Comparison of ENCODE assay signal across 32 cellular contexts in the genomic region with DNA sequence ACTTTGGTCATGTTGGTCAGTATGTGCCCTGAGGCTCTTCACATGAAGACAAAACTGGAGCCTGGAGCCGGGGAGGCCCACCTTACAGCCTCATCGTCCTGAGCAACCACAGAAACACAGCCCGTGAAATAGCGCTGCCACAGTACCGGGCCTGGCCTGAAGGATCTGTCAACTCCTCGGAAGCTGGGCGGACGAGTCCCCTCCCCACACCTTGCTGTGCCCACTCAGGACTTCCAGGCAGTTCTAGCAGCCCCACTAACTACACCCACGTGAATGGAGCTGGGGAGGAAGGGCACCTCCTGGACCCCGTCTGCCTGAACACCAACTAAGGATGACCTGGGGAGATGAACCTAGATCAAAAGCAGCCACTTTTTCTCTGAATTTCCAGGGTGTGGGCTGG. TPM values are rescaled to one million over a fixed set of nuclear protein-coding genes. Genes with fewer than 3 reads are reported as not detected.
A peak's percentile ranks its signal among the peaks of the same experiment; 100 is the strongest.
DNase-seq lines count a peak whose midpoint lies in the region; ATAC-seq, FAIRE-seq and TF ChIP-seq lines count a peak whose summit lies in the region.
"Had no signal": no experiment of that assay in that cellular context is flagged by ENCODE, and none has a peak within 500 bp of the region (broad histone marks: within the 10 kb centered on the region; RNA-seq: fewer than 3 reads in every experiment).

No MANE protein-coding gene starts in this region.

- WGBS in H9 (ENCODE audit: extremely low coverage, insufficient read length, low lambda C conversion rate) = no CpG with 5 or more reads among the region's 10 CpGs
- WGBS in GM12878 (ENCODE audit: insufficient coverage, insufficient replicate concordance, low lambda C conversion rate, missing lambda C conversion rate) = 86% methylated on average over 10 of the region's 10 CpGs
- WGBS in mesendoderm (ENCODE audit: extremely low coverage, insufficient coverage, low lambda C conversion rate) = no CpG with 5 or more reads among the region's 10 CpGs

- H3K9me3 ChIP-seq in H9 (ENCODE audit: control insufficient read depth, low read depth, low read length) (no peaks in the 10 kb centered on the region), GM12878 (replicated peaks; ENCODE audit: control insufficient read depth, insufficient read depth, low read length) (no peaks in the 10 kb centered on the region)
- H3K9me3 ChIP-seq: SJCRH30 had no signal

- SMC1A ChIA-PET in GM12878 (lab: Charles Lee; ENCODE audit: uncharacterized antibody, unreplicated experiment) = interaction anchor here (0.7 to 2.9 kb wide), 9 partner anchors 11 to 895 kb away, joined by 3 to 10 read pairs (median 3); no protein-coding TSS in a partner anchor

- H2AK5ac ChIP-seq in H9 (ENCODE audit: insufficient read length, low read length) (no peak overlapping the region), mesendoderm (ENCODE audit: low read length) (no peak overlapping the region)

- peak; percentile 52 for DNase-seq in activated CD8-positive, alpha-beta memory T cell treated with anti-CD3 and anti-CD28 coated beads for 24 hours
- no peak for DNase-seq in activated CD8-positive, alpha-beta memory T cell treated with anti-CD3 and anti-CD28 coated beads, Interleukin-2, amount 10 ng/mL, durations not matched to agents 7 days and 5 days
- DNase-seq in H9 (no peak), GM12878 (ENCODE audit: low read depth, low spot score) (no peak), mesendoderm (peak; percentile 43), SW480 (ENCODE audit: low spot score) (no peak)
- DNase-seq: Calu3, DMS153, DND-41, GM23248, HCEC 1CT, KBM-7, MV-4-11, NCI-H1417, NCI-H1694, NCI-H2029 treated with DMSO at 0.1 percent for 48 hours, NCI-H446 treated with DMSO at 0.1 percent for 48 hours, NCI-H526 treated with DMSO at 0.1 percent for 48 hours, PC-9, SJCRH30 had no signal

- ATAC-seq in activated CD8-positive, alpha-beta memory T cell treated with anti-CD3 and anti-CD28 coated beads, Interleukin-2, amount 10 ng/mL, durations not matched to agents 7 days and 5 days = no peak
- ATAC-seq in GM12878 = no peak
- ATAC-seq in HG03378 (IDR thresholded peaks at IDR 0.05; ENCODE audit: unreplicated experiment) = no peak
- ATAC-seq in HG02623 (IDR thresholded peaks at IDR 0.05; ENCODE audit: unreplicated experiment) = no peak
- ATAC-seq: Right ventricle myocardium inferior, SK-N-SH treated with all-trans-retinoic acid at 6 μM for 48 hours had no signal

- H3K27me3 ChIP-seq in H9 (ENCODE audit: insufficient read depth, low read length) (no peaks in the 10 kb centered on the region), GM12878 (replicated peaks in 1 of 2; ENCODE audit: control insufficient read depth in 2 of 2, insufficient read depth in 2 of 2, low read length in 1 of 2) (no peaks in the 10 kb centered on the region), mesendoderm (ENCODE audit: insufficient read depth, low read length, poor library complexity) (no peaks in the 10 kb centered on the region)
- H3K27me3 ChIP-seq: SJCRH30 had no signal

- H3K56ac ChIP-seq in H9 (ENCODE audit: insufficient read length, low read depth, low read length) = no peak overlapping the region
- no peak overlapping the region for H3K56ac ChIP-seq in mesendoderm (ENCODE audit: low read length)

- no peak overlapping the region for H4K8ac ChIP-seq in H9 (replicated peaks; ENCODE audit: insufficient read length, low read depth, low read length)
- H4K8ac ChIP-seq in mesendoderm (ENCODE audit: low read depth, low read length) = no peak overlapping the region

- H2BK15ac ChIP-seq in H9 (ENCODE audit: low read depth, low read length) = no peak overlapping the region
- H2BK15ac ChIP-seq in mesendoderm (replicated peaks; ENCODE audit: low read depth) = no peak overlapping the region

- H3K18ac ChIP-seq in H9 (ENCODE audit: insufficient read length, low read depth, low read length) = no peak overlapping the region
- H3K18ac ChIP-seq in mesendoderm (ENCODE audit: low read length) = no peak overlapping the region

- H2BK12ac ChIP-seq in H9 (ENCODE audit: insufficient read length, low read depth, low read length) = peak overlapping the region; percentile 40

- H2BK120ac ChIP-seq in H9 (ENCODE audit: low read depth, low read length, poor library complexity, severe bottlenecking) (no peak overlapping the region), mesendoderm (ENCODE audit: low read depth, low read length) (no peak overlapping the region)

- H3K36me3 ChIP-seq in GM12878 (ENCODE audit: control insufficient read depth in 2 of 2, insufficient read depth in 2 of 2, low read length in 1 of 2) (peaks cover 2 to 3% of the 10 kb centered on the region in 2 experiments; a peak in 2 of 4 replicates), mesendoderm (ENCODE audit: control insufficient read depth, insufficient read depth, low read length) (no peaks in the 10 kb centered on the region)

- TF ChIP-seq CTCF in H9 (conservative IDR thresholded peaks at IDR 0.05) (no peak), GM12878 (IDR thresholded peaks at IDR 0.05 in 2 of 3, conservative IDR thresholded peaks at IDR 0.05 in 1 of 3; ENCODE audit: control insufficient read depth in 2 of 3, extremely low read depth in 1 of 3, insufficient read depth in 1 of 3, low read depth in 3 of 3, low read length in 3 of 3) (no peak)

- H3K14ac ChIP-seq in H9 (ENCODE audit: insufficient read depth, low read length) = no peak overlapping the region

- peak; percentile 57 for TF ChIP-seq POLR2A in GM12878 (IDR thresholded peaks at IDR 0.05; ENCODE audit: low read depth, low read length)

- H3T11ph ChIP-seq in H9 (ENCODE audit: low read length) = no peak overlapping the region

- FAIRE-seq in GM12878 (lab: Jason Lieb, UNC) = no peak
- FAIRE-seq: GM18507 had no signal

- H3K27ac ChIP-seq in H9 (ENCODE audit: insufficient read length, low read depth, low read length) (no peak overlapping the region), GM12878 (ENCODE audit: control insufficient read depth, insufficient read depth) (no peak overlapping the region), mesendoderm (ENCODE audit: low read depth, low read length) (no peak overlapping the region)
- H3K27ac ChIP-seq: 22Rv1, C4-2B, GM23248, HL-60, PC-9, SJCRH30 had no signal

- H2BK5ac ChIP-seq in H9 (ENCODE audit: insufficient read length, low read length) = no peak overlapping the region
- no peak overlapping the region for H2BK5ac ChIP-seq in mesendoderm (ENCODE audit: low read length)

- no peak overlapping the region for H4K91ac ChIP-seq in H9 (ENCODE audit: insufficient read length, low read depth, low read length)

- H3K4me1 ChIP-seq in H9 (ENCODE audit: insufficient read depth, low read length) (no peaks in the 10 kb centered on the region), GM12878 (ENCODE audit: control insufficient read depth, insufficient read depth, low read length) (0 out of 2 replicates have a peak, but pooled peaks cover 5% of the 10 kb centered on the region), mesendoderm (ENCODE audit: control insufficient read depth, low read depth, low read length) (no peaks in the 10 kb centered on the region)
- H3K4me1 ChIP-seq: SJCRH30 had no signal

- H3K23me2 ChIP-seq in H9 (ENCODE audit: insufficient read length, low read depth, low read length, poor library complexity, severe bottlenecking) = no peaks in the 10 kb centered on the region

- no peak overlapping the region for H3K27ac Mint-ChIP-seq in activated CD8-positive, alpha-beta memory T cell treated with anti-CD3 and anti-CD28 coated beads, Interleukin-2, amount 10 ng/mL, durations not matched to agents 7 days and 5 days
- H3K27ac Mint-ChIP-seq in H9 = peak overlapping the region in 1 of 3 experiments; percentile 27; a peak in 1 of 7 replicates
- H3K27ac Mint-ChIP-seq: B cell had no signal

- no peak for TF ChIP-seq EP300 in GM12878 (IDR thresholded peaks at IDR 0.05; ENCODE audit: borderline replicate concordance in 1 of 2, control insufficient read depth in 1 of 2, low read depth in 2 of 2, low read length in 2 of 2)

- H3K36me3 Mint-ChIP-seq in activated CD8-positive, alpha-beta memory T cell treated with anti-CD3 and anti-CD28 coated beads, Interleukin-2, amount 10 ng/mL, durations not matched to agents 7 days and 5 days = peaks cover 5% of the 10 kb centered on the region
- H3K36me3 Mint-ChIP-seq in H9 (ENCODE audit: insufficient read depth in 1 of 3, low read depth in 3 of 3) = peaks cover 0 to 23% (median 18%) of the 10 kb centered on the region in 3 experiments; a peak in 6 of 7 replicates

- H3K4me3 ChIP-seq in GM12878 (no peak overlapping the region), mesendoderm (ENCODE audit: low read length) (no peak overlapping the region)
- H3K4me3 ChIP-seq: GM23248, PC-9, SJCRH30 had no signal

- no peak overlapping the region for H3K4me2 ChIP-seq in H9 (ENCODE audit: insufficient read depth, insufficient read length, low read length)
- no peak overlapping the region for H3K4me2 ChIP-seq in GM12878 (ENCODE audit: control insufficient read depth, insufficient read depth)
- H3K4me2 ChIP-seq in mesendoderm (ENCODE audit: low read length) = no peak overlapping the region
- H3K4me2 ChIP-seq: PC-9 had no signal

- no peak overlapping the region for H2AFZ ChIP-seq in H9 (ENCODE audit: low read length)
- no peak overlapping the region for H2AFZ ChIP-seq in GM12878 (ENCODE audit: control insufficient read depth, low read depth, low read length)
- H2AFZ ChIP-seq: GM23248, PC-9 had no signal

- in situ Hi-C loops in GM12878 (cut with MboI) = no loop called here

- no peak overlapping the region for H3K9ac ChIP-seq in H9 (ENCODE audit: extremely low read depth, insufficient read length, low read length)
- H3K9ac ChIP-seq in GM12878 (ENCODE audit: control insufficient read depth, insufficient read depth, low read length) = no peak overlapping the region
- no peak overlapping the region for H3K9ac ChIP-seq in mesendoderm (ENCODE audit: low read length)
- H3K9ac ChIP-seq: GM23248 had no signal

- H2BK20ac ChIP-seq in H9 (ENCODE audit: low read depth, low read length, poor library complexity, severe bottlenecking) = no peak overlapping the region

- H3K9me3 Mint-ChIP-seq in activated CD8-positive, alpha-beta memory T cell treated with anti-CD3 and anti-CD28 coated beads, Interleukin-2, amount 10 ng/mL, durations not matched to agents 7 days and 5 days (ENCODE audit: low read depth) = no peaks in the 10 kb centered on the region
- peaks cover 7% of the 10 kb centered on the region in 2 experiments; a peak in 3 of 5 replicates for H3K9me3 Mint-ChIP-seq in H9

- BruUV-seq in GM12878 (replicated peaks; lab: Mats Ljungman, UMichigan) = no TSS peak

- H4K20me1 ChIP-seq in H9 (ENCODE audit: control insufficient read depth, insufficient read depth, insufficient read length) (no peaks in the 10 kb centered on the region), GM12878 (ENCODE audit: control insufficient read depth, insufficient read depth) (no peaks in the 10 kb centered on the region)

- CTCF ChIA-PET in activated CD8-positive, alpha-beta memory T cell treated with anti-CD3 and anti-CD28 coated beads, Interleukin-2, amount 10 ng/mL, durations not matched to agents 7 days and 5 days (lab: Charles Lee) = interaction anchor here (0.8 to 5.7 kb wide), 11 partner anchors 10 to 506 kb away, joined by 3 to 49 read pairs (median 4); no protein-coding TSS in a partner anchor
- CTCF ChIA-PET in GM12878 (lab: Yijun Ruan, JAX) = interaction anchor here (0.9 to 9.2 kb wide), 13 partner anchors 12 to 655 kb away, joined by 3 to 55 read pairs (median 4); a partner anchor contains a TSS

- no peak overlapping the region for H4K5ac ChIP-seq in H9 (ENCODE audit: insufficient read length, low read depth, low read length)
- no peak overlapping the region for H4K5ac ChIP-seq in mesendoderm (ENCODE audit: low read length)

- no peak overlapping the region for H3K23ac ChIP-seq in H9 (ENCODE audit: insufficient read length, low read depth, low read length)
- H3K23ac ChIP-seq in mesendoderm (ENCODE audit: low read length) = no peak overlapping the region

- no peak for TF ChIP-seq RAD21 in GM12878 (IDR thresholded peaks at IDR 0.05; ENCODE audit: insufficient read depth, low read depth, low read length)

- peaks cover 18% of the 10 kb centered on the region for H3K4me1 Mint-ChIP-seq in activated CD8-positive, alpha-beta memory T cell treated with anti-CD3 and anti-CD28 coated beads, Interleukin-2, amount 10 ng/mL, durations not matched to agents 7 days and 5 days
- H3K4me1 Mint-ChIP-seq in H9 = peaks cover 0 to 2% of the 10 kb centered on the region in 2 experiments; a peak in 1 of 4 replicates

- no peaks in the 10 kb centered on the region for H3K27me3 Mint-ChIP-seq in activated CD8-positive, alpha-beta memory T cell treated with anti-CD3 and anti-CD28 coated beads, Interleukin-2, amount 10 ng/mL, durations not matched to agents 7 days and 5 days
- H3K27me3 Mint-ChIP-seq in H9 (ENCODE audit: low read depth) = no peaks in the 10 kb centered on the region
- H3K27me3 Mint-ChIP-seq: B cell had no signal

- H3K79me1 ChIP-seq in H9 (ENCODE audit: insufficient read depth, low read depth, low read length, poor library complexity, severe bottlenecking) = no peaks in the 10 kb centered on the region
- no peaks in the 10 kb centered on the region for H3K79me1 ChIP-seq in mesendoderm (ENCODE audit: low read length)

- H3K79me2 ChIP-seq in H9 (ENCODE audit: insufficient read depth, low read length) (no peaks in the 10 kb centered on the region), GM12878 (ENCODE audit: control insufficient read depth, insufficient read depth, low read length) (no peaks in the 10 kb centered on the region), mesendoderm (ENCODE audit: control insufficient read depth, insufficient read depth, low read length) (no peaks in the 10 kb centered on the region)

- H3K4ac ChIP-seq in H9 (ENCODE audit: low read depth, low read length) (no peak overlapping the region), mesendoderm (ENCODE audit: low read depth, low read length) (no peak overlapping the region)

- POLR2A ChIA-PET in GM12878 (lab: Charles Lee) = interaction anchor here (0.8 kb wide), 1 partner anchor 91 kb away, joined by 4 read pairs; no protein-coding TSS in a partner anchor

- RAD21 ChIA-PET in GM12878 (lab: Charles Lee; ENCODE audit: unreplicated experiment) = interaction anchor here (0.8 to 2.0 kb wide), 4 partner anchors 11 to 655 kb away, joined by 3 to 6 read pairs (median 4); no protein-coding TSS in a partner anchor

- H3K4me3 Mint-ChIP-seq in activated CD8-positive, alpha-beta memory T cell treated with anti-CD3 and anti-CD28 coated beads, Interleukin-2, amount 10 ng/mL, durations not matched to agents 7 days and 5 days = no peak overlapping the region
- no peak overlapping the region for H3K4me3 Mint-ChIP-seq in H9
- H3K4me3 Mint-ChIP-seq: B cell had no signal

- intact Hi-C loops in GM12878 (cut with micrococcal nuclease; ENCODE audit: unreplicated experiment) = no loop called here

RNA-seq across cellular contexts. Expression of a gene that starts 24.7 kb away (rescaled TPM):
- 10 to 100 TPM; 16.6 to 20.9 TPM for total RNA-seq in activated CD8-positive, alpha-beta memory T cell treated with anti-CD3 and anti-CD28 coated beads, Interleukin-2, amount 10 ng/mL, durations not matched to agents 7 days and 5 days
- total RNA-seq in H9 (2021) (20.5 and 21.7 TPM in 2 replicates), GM12878 (2014; rRNA removed) (14.3 and 17.2 TPM in 2 replicates), GM12878 (2014; rRNA removed; fragmentation: Illumina TruSeq; extraction: Trizol) (15.4 and 16.0 TPM in 2 replicates), GM12878 (2021) (12.7 and 13.0 TPM in 2 replicates)
- 18.8 and 19.4 TPM in 2 replicates for total RNA-seq in GM12878 (2013; cell fraction: nucleolus; rRNA removed)
- polyA plus RNA-seq in GM12878 (2011; ENCODE audit: low read depth) = 6.0 TPM
- polyA plus RNA-seq in GM12878 (2011; rRNA removed) (19.4 and 26.6 TPM in 2 replicates), GM12878 (2014; fragmentation: Illumina TruSeq; extraction: Trizol) (12.2 and 16.2 TPM in 2 replicates), GM12878 (2014; fragmentation: Nextera tagmentation; extraction: Ambion mirVana) (1 to 10 TPM; 2.7 to 4.3 TPM), GM12878 (2014; rRNA removed) (9.6 and 11.5 TPM in 2 replicates), GM12878 (2016; fragmentation: Nextera tagmentation; extraction: Ambion mirVana) (10 to 100 TPM; 11.7 to 14.1 TPM)
- polyA plus RNA-seq in GM12878 (2011; cell fraction: cytosol; rRNA removed) = 8.3 and 10.8 TPM in 2 replicates
- 4.3 and 7.1 TPM in 2 replicates for polyA plus RNA-seq in GM12878 (2011; cell fraction: nucleus; rRNA removed)
- polyA plus RNA-seq in GM12878 (2012) = 8.1 and 8.3 TPM in 2 replicates
- polyA minus RNA-seq in GM12878 (2011; rRNA and poly(A)+ RNA removed) = 10.3 and 11.3 TPM in 2 replicates
- 7.1 and 7.6 TPM in 2 replicates for polyA minus RNA-seq in GM12878 (2011; cell fraction: cytosol; rRNA and poly(A)+ RNA removed)
- 3.9 and 7.9 TPM in 2 replicates for polyA minus RNA-seq in GM12878 (2011; cell fraction: nucleus; rRNA and poly(A)+ RNA removed)
- 12.6 TPM for polyA plus RNA-seq in mesendoderm (2013, experiment 1 of 2)
- polyA plus RNA-seq in mesendoderm (2013, experiment 2 of 2) = 13.0 TPM

RNA-seq across cellular contexts. Expression of a gene that starts 33.4 kb away (rescaled TPM):
- not detected for total RNA-seq in activated CD8-positive, alpha-beta memory T cell treated with anti-CD3 and anti-CD28 coated beads, Interleukin-2, amount 10 ng/mL, durations not matched to agents 7 days and 5 days
- 16.3 and 16.9 TPM in 2 replicates for total RNA-seq in H9 (2021)
- not detected in 2 replicates for total RNA-seq in GM12878 (2013; cell fraction: nucleolus; rRNA removed)
- total RNA-seq in GM12878 (2014; rRNA removed) = not detected in 2 replicates
- not detected in 2 replicates for total RNA-seq in GM12878 (2014; rRNA removed; fragmentation: Illumina TruSeq; extraction: Trizol)
- total RNA-seq in GM12878 (2021) = not detected in 2 replicates
- not detected for polyA plus RNA-seq in GM12878 (2011; ENCODE audit: low read depth)
- not detected in 2 replicates for polyA plus RNA-seq in GM12878 (2011; rRNA removed)
- polyA plus RNA-seq in GM12878 (2011; cell fraction: cytosol; rRNA removed) = not detected in 2 replicates
- polyA plus RNA-seq in GM12878 (2011; cell fraction: nucleus; rRNA removed) = not detected in 2 replicates
- polyA plus RNA-seq in GM12878 (2012) = not detected in 2 replicates
- polyA plus RNA-seq in GM12878 (2014; fragmentation: Illumina TruSeq; extraction: Trizol) = not detected in 2 replicates
- polyA plus RNA-seq in GM12878 (2014; fragmentation: Nextera tagmentation; extraction: Ambion mirVana) = not detected
- polyA plus RNA-seq in GM12878 (2014; rRNA removed) = not detected in 2 replicates
- not detected for polyA plus RNA-seq in GM12878 (2016; fragmentation: Nextera tagmentation; extraction: Ambion mirVana)
- not detected in 2 replicates for polyA minus RNA-seq in GM12878 (2011; rRNA and poly(A)+ RNA removed)
- polyA minus RNA-seq in GM12878 (2011; cell fraction: cytosol; rRNA and poly(A)+ RNA removed) = not detected in 2 replicates
- polyA minus RNA-seq in GM12878 (2011; cell fraction: nucleus; rRNA and poly(A)+ RNA removed) = not detected in 2 replicates
- polyA plus RNA-seq in mesendoderm (2013, experiment 1 of 2) = 11.8 TPM
- 13.3 TPM for polyA plus RNA-seq in mesendoderm (2013, experiment 2 of 2)
- total RNA-seq: B cell, Calu3, GM23248, LHCN-M2, MCF 10A, PC-9, RPMI7951 had no signal
- polyA plus RNA-seq: GM23248 had no signal

RNA-seq across cellular contexts. Expression of a gene that starts 50.4 kb away (rescaled TPM):
- total RNA-seq in activated CD8-positive, alpha-beta memory T cell treated with anti-CD3 and anti-CD28 coated beads, Interleukin-2, amount 10 ng/mL, durations not matched to agents 7 days and 5 days = 100 to 1,000 TPM; 103 to 106 TPM
- 104 TPM in 2 replicates for total RNA-seq in H9 (2021)
- total RNA-seq in GM12878 (2013; cell fraction: nucleolus; rRNA removed) = 41.1 and 41.4 TPM in 2 replicates
- 53.4 and 65.2 TPM in 2 replicates for total RNA-seq in GM12878 (2014; rRNA removed)
- 31.0 and 33.6 TPM in 2 replicates for total RNA-seq in GM12878 (2014; rRNA removed; fragmentation: Illumina TruSeq; extraction: Trizol)
- 77.2 and 81.8 TPM in 2 replicates for total RNA-seq in GM12878 (2021)
- polyA plus RNA-seq in GM12878 (2011; ENCODE audit: low read depth) = 22.2 TPM
- 24.3 and 46.0 TPM in 2 replicates for polyA plus RNA-seq in GM12878 (2011; rRNA removed)
- 49.9 and 63.2 TPM in 2 replicates for polyA plus RNA-seq in GM12878 (2011; cell fraction: cytosol; rRNA removed)
- polyA plus RNA-seq in GM12878 (2011; cell fraction: nucleus; rRNA removed) = 101 and 106 TPM in 2 replicates
- polyA plus RNA-seq in GM12878 (2012) = 45.2 and 52.3 TPM in 2 replicates
- 19.1 and 47.0 TPM in 2 replicates for polyA plus RNA-seq in GM12878 (2014; fragmentation: Illumina TruSeq; extraction: Trizol)
- 1 to 10 TPM; 1.7 to 5.9 TPM for polyA plus RNA-seq in GM12878 (2014; fragmentation: Nextera tagmentation; extraction: Ambion mirVana)
- polyA plus RNA-seq in GM12878 (2014; rRNA removed) = 62.8 and 64.9 TPM in 2 replicates
- polyA plus RNA-seq in GM12878 (2016; fragmentation: Nextera tagmentation; extraction: Ambion mirVana) = 10 to 100 TPM; 74.9 to 76.3 TPM
- polyA minus RNA-seq in GM12878 (2011; rRNA and poly(A)+ RNA removed) = 29.4 and 39.5 TPM in 2 replicates
- 8.3 and 15.2 TPM in 2 replicates for polyA minus RNA-seq in GM12878 (2011; cell fraction: cytosol; rRNA and poly(A)+ RNA removed)
- 20.2 and 31.1 TPM in 2 replicates for polyA minus RNA-seq in GM12878 (2011; cell fraction: nucleus; rRNA and poly(A)+ RNA removed)
- polyA plus RNA-seq in mesendoderm (2013, experiment 1 of 2) = 94.1 TPM
- 95.3 TPM for polyA plus RNA-seq in mesendoderm (2013, experiment 2 of 2)

Comparison
In these comparisons a context has a peak if more than half of its experiments do, and no peak if none do; other contexts are left out.
1. DNase-seq: peak in activated CD8-positive, alpha-beta memory T cell treated with anti-CD3 and anti-CD28 coated beads for 24 hours (single experiment) and mesendoderm (single experiment); none in activated CD8-positive, alpha-beta memory T cell treated with anti-CD3 and anti-CD28 coated beads, Interleukin-2, amount 10 ng/mL, durations not matched to agents 7 days and 5 days (single experiment), H9 (single experiment), GM12878 (single experiment) and SW480 (single experiment).
2. RNA of a gene that starts 33.4 kb away (total RNA-seq): 16.3 to 16.9 TPM in H9; not detected in activated CD8-positive, alpha-beta memory T cell treated with anti-CD3 and anti-CD28 coated beads, Interleukin-2, amount 10 ng/mL, durations not matched to agents 7 days and 5 days and not detected in GM12878; every median in the first group is over 10 times any median in the second.